ENCODE assay signal across 1 cellular context in the genomic region with DNA sequence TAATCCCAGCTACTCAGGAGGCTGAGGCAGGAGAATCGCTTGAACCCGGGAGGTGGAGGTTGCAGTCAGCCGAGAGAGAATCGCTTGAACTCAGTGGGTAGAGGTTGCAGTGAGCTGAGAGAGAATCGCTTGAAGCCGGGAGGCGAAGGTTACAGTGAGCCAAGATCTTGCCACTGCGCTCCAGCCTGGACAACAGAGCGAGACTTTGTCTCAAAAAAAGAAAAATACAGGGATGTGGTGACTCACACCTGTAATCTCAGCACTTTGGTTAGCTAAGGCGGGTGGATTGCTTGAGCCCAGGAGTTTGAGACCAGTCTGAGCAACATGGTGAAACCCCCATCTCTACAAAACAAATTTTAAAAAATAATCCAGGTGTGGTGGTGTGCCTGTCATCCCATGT.
TF ChIP-seq lines count a peak whose summit lies in the region.

No MANE protein-coding gene starts in this region.

TF ChIP-seq in endothelial cell of umbilical vein, 7 proteins besides CTCF, POLR2A, EP300 and RAD21:
- TF ChIP-seq MYC (IDR thresholded peaks at IDR 0.05; ENCODE audit: low read depth, low read length) (no peak), JUN (IDR thresholded peaks at IDR 0.05; ENCODE audit: borderline replicate concordance, insufficient read depth, insufficient read length, low read depth) (no peak), POLR2AphosphoS5 (IDR thresholded peaks at IDR 0.05; ENCODE audit: insufficient read depth, low read depth, low read length) (no peak), MAX (IDR thresholded peaks at IDR 0.05; ENCODE audit: insufficient read depth, insufficient read length) (no peak), GATA2 (IDR thresholded peaks at IDR 0.05; ENCODE audit: insufficient read depth, insufficient read length, low read depth, low read length) (no peak), EZH2 (IDR thresholded peaks at IDR 0.05; ENCODE audit: borderline replicate concordance, low read depth, low read length, severe bottlenecking) (no peak), FOS (IDR thresholded peaks at IDR 0.05; ENCODE audit: borderline replicate concordance, insufficient read depth, low read length) (no peak)
